ENCODE assay signal across 9 cellular contexts in the genomic region with DNA sequence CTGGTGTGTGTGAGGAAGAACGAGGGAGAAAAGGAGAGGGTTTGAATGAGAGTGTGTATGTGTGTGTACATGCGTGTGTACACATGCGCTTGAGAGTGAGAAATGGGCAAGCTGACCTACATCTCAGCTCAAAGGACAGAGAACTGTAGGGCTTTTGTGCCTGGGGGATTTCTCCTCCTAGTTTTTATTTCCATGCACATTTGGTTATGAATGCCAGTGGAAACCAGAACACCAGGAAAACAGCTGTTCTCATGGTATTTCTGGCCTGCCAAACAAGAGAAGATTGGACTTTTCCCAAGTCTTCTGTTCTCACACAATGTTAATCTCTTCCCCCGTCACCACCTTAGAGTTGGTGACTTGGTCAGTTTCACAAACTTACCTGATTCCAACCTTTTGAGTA. TPM values are rescaled to one million over a fixed set of nuclear protein-coding genes. Genes with fewer than 3 reads are reported as not detected.
DNase-seq lines count a peak whose midpoint lies in the region; ATAC-seq and TF ChIP-seq lines count a peak whose summit lies in the region.
"Had no signal": no experiment of that assay in that cellular context is flagged by ENCODE, and none has a peak within 500 bp of the region (broad histone marks: within the 10 kb centered on the region; RNA-seq: fewer than 3 reads in every experiment).

No MANE protein-coding gene starts in this region.

- H3K4me3 ChIP-seq in PC-9 (no peak overlapping the region), mesodermal cell (ENCODE audit: extremely low read depth, insufficient read depth, low read length, poor library complexity, severe bottlenecking) (no peak overlapping the region), testis (no peak overlapping the region)

- peak overlapping the region; percentile 96 for H3K27ac ChIP-seq in PC-9
- peak overlapping the region; percentile 98 for H3K27ac ChIP-seq in mesodermal cell (ENCODE audit: low read depth, low read length, severe bottlenecking)
- peak overlapping the region; percentile 20 to 87 for H3K27ac ChIP-seq in testis

- H3K27me3 ChIP-seq in PC-9 (ENCODE audit: insufficient read depth, low read depth), result no peaks in the 10 kb centered on the region
- H3K27me3 ChIP-seq in testis, result no peaks in the 10 kb centered on the region

- POLR2A ChIA-PET in PC-9 (lab: Charles Lee; ENCODE audit: unreplicated experiment), result no interaction called here
- POLR2A ChIA-PET in activated CD4-positive, alpha-beta memory T cell treated with anti-CD3 and anti-CD28 coated beads, Interleukin-2, amount 10 ng/mL, durations not matched to agents 7 days and 5 days (lab: Charles Lee), result no interaction called here

- peaks cover 50% of the 10 kb centered on the region for H3K4me1 ChIP-seq in PC-9 (replicated peaks; ENCODE audit: insufficient read depth)
- peaks cover 35% of the 10 kb centered on the region for H3K4me1 ChIP-seq in mesodermal cell (ENCODE audit: control insufficient read depth, insufficient read depth, low read length, poor library complexity, severe bottlenecking)
- peaks cover 20% of the 10 kb centered on the region for H3K4me1 ChIP-seq in testis

- H4K20me1 ChIP-seq in PC-9 (ENCODE audit: insufficient read depth), result no peaks in the 10 kb centered on the region

- ATAC-seq in GM18870 (IDR thresholded peaks at IDR 0.05; ENCODE audit: unreplicated experiment), result no peak
- ATAC-seq: activated T-cell treated with anti-CD3 and anti-CD28 coated beads, Interleukin-2, amount 50 U/mL, for 72 hours had no signal

- H3K4me1 Mint-ChIP-seq in activated CD4-positive, alpha-beta memory T cell treated with anti-CD3 and anti-CD28 coated beads, Interleukin-2, amount 10 ng/mL, durations not matched to agents 7 days and 5 days, result no peaks in the 10 kb centered on the region

- H3K9me3 ChIP-seq in PC-9 (ENCODE audit: insufficient read depth, low read depth) (no peaks in the 10 kb centered on the region), mesodermal cell (ENCODE audit: control insufficient read depth, low read length) (no peaks in the 10 kb centered on the region), testis (no peaks in the 10 kb centered on the region)

- no TSS peak for BruUV-seq in PC-9 (replicated peaks; lab: Mats Ljungman, UMichigan)

- peak overlapping the region; percentile 75; the same call in 1 of the 2 replicates for H3K4me2 ChIP-seq in PC-9

- 93 to 97% methylated on average over 3 of the region's 4 CpGs for WGBS in mesodermal cell (ENCODE audit: insufficient coverage in 2 of 2), 2 experiments
- WGBS in testis, 2 donors, result 43 to 48% methylated on average over 4 of the region's 4 CpGs

- no peak for TF ChIP-seq POLR2A in testis (IDR thresholded peaks at IDR 0.05)

- H3K9me3 Mint-ChIP-seq in activated CD4-positive, alpha-beta memory T cell treated with anti-CD3 and anti-CD28 coated beads, Interleukin-2, amount 10 ng/mL, durations not matched to agents 7 days and 5 days, result no peaks in the 10 kb centered on the region
- H3K9me3 Mint-ChIP-seq: activated T-cell treated with anti-CD3 and anti-CD28 coated beads, Interleukin-2, amount 50 U/mL, for 72 hours had no signal

- H3K27ac Mint-ChIP-seq in activated CD4-positive, alpha-beta memory T cell treated with anti-CD3 and anti-CD28 coated beads, Interleukin-2, amount 10 ng/mL, durations not matched to agents 7 days and 5 days, result no peak overlapping the region
- H3K27ac Mint-ChIP-seq: activated T-cell treated with anti-CD3 and anti-CD28 coated beads, Interleukin-2, amount 50 U/mL, for 72 hours had no signal

- H3K79me2 ChIP-seq in PC-9 (ENCODE audit: low read depth), result peaks cover 12% of the 10 kb centered on the region; the same call in 1 of the 2 replicates

- peaks cover 34% of the 10 kb centered on the region for H3F3A ChIP-seq in PC-9 (ENCODE audit: insufficient read depth, low read depth)

- peak in 1 of 2 experiments; percentile 32 for DNase-seq in PC-9
- peak; percentile 76 for DNase-seq in epidermal melanocyte (ENCODE audit: insufficient read length, low spot score)
- no peak for DNase-seq in testis
- no peak for DNase-seq in NCI-H2107 treated with DMSO at 0.1 percent for 48 hours (lab: John Stamatoyannopoulos, UW; ENCODE audit: unreplicated experiment)
- DNase-seq in NK-92 (lab: John Stamatoyannopoulos, UW; ENCODE audit: unreplicated experiment), result no peak
- DNase-seq in activated CD4-positive, alpha-beta memory T cell treated with anti-CD3 and anti-CD28 coated beads, Interleukin-2, amount 10 ng/mL, durations not matched to agents 7 days and 5 days, result no peak
- DNase-seq: activated T-cell treated with anti-CD3 and anti-CD28 coated beads, Interleukin-2, amount 50 U/mL, for 72 hours had no signal

- peaks cover 28% of the 10 kb centered on the region for H3K36me3 ChIP-seq in PC-9 (ENCODE audit: low read depth)
- H3K36me3 ChIP-seq in mesodermal cell (ENCODE audit: control insufficient read depth, insufficient read depth, low read length), result no peaks in the 10 kb centered on the region
- no peaks in the 10 kb centered on the region for H3K36me3 ChIP-seq in testis (ENCODE audit: low read depth, missing control alignments)

- TF ChIP-seq CTCF in PC-9 (conservative IDR thresholded peaks at IDR 0.05), result no peak
- no peak for TF ChIP-seq CTCF in testis (IDR thresholded peaks at IDR 0.05)

- H3K9me2 ChIP-seq in PC-9 (ENCODE audit: insufficient read depth), result no peaks in the 10 kb centered on the region

- H3K36me3 Mint-ChIP-seq in activated CD4-positive, alpha-beta memory T cell treated with anti-CD3 and anti-CD28 coated beads, Interleukin-2, amount 10 ng/mL, durations not matched to agents 7 days and 5 days (ENCODE audit: low read depth), result no peaks in the 10 kb centered on the region

- no peak overlapping the region for H3K4me3 Mint-ChIP-seq in activated CD4-positive, alpha-beta memory T cell treated with anti-CD3 and anti-CD28 coated beads, Interleukin-2, amount 10 ng/mL, durations not matched to agents 7 days and 5 days
- H3K4me3 Mint-ChIP-seq: activated T-cell treated with anti-CD3 and anti-CD28 coated beads, Interleukin-2, amount 50 U/mL, for 72 hours had no signal

- intact Hi-C loops in PC-9 (cut with micrococcal nuclease; ENCODE audit: unreplicated experiment) (no loop called here), testis (cut with DNase I; ENCODE audit: low total_unique reads) (no loop called here)

- CTCF ChIA-PET in PC-9 (lab: Charles Lee), result no interaction called here
- CTCF ChIA-PET in activated CD4-positive, alpha-beta memory T cell treated with anti-CD3 and anti-CD28 coated beads, Interleukin-2, amount 10 ng/mL, durations not matched to agents 7 days and 5 days (lab: Charles Lee), result interaction anchor here (1.1 to 4.6 kb wide), 2 partner anchors 11 to 178 kb away, joined by 4 to 25 read pairs; no protein-coding TSS in a partner anchor

- H2AFZ ChIP-seq in PC-9, result no peak overlapping the region

- H3K27me3 Mint-ChIP-seq in activated CD4-positive, alpha-beta memory T cell treated with anti-CD3 and anti-CD28 coated beads, Interleukin-2, amount 10 ng/mL, durations not matched to agents 7 days and 5 days, result peaks cover 2% of the 10 kb centered on the region

RNA-seq across cellular contexts. Expression of a gene that starts 45.2 kb away (rescaled TPM):
- total RNA-seq in PC-9 (2021), result 11.0 and 17.5 TPM in 2 replicates
- polyA plus RNA-seq in mesodermal cell (2013, experiment 1 of 2), result 1.8 TPM
- 1.8 TPM for polyA plus RNA-seq in mesodermal cell (2013, experiment 2 of 2)
- 1 to 10 TPM; 2.7 to 3.4 TPM for total RNA-seq in testis
- polyA plus RNA-seq in testis (ENCODE audit: insufficient read depth, low read depth, low replicate concordance), result 6.4 TPM
- under 1 TPM; 0.25 to 0.35 TPM for total RNA-seq in activated CD4-positive, alpha-beta memory T cell treated with anti-CD3 and anti-CD28 coated beads, Interleukin-2, amount 10 ng/mL, durations not matched to agents 7 days and 5 days
- total RNA-seq: activated T-cell treated with anti-CD3 and anti-CD28 coated beads, Interleukin-2, amount 50 U/mL, for 72 hours had no signal
